In genomic region chr4:150385606-150386005, GRCh38 we compare ENCODE assay signal across 9 cellular contexts.
A peak's percentile ranks its signal among the peaks of the same experiment; 100 is the strongest.
DNase-seq lines count a peak whose midpoint lies in the region; ATAC-seq, FAIRE-seq and TF ChIP-seq lines count a peak whose summit lies in the region.
"Had no signal": no experiment of that assay in that cellular context is flagged by ENCODE, and none has a peak within 500 bp of the region (broad histone marks: within the 10 kb centered on the region; RNA-seq: fewer than 3 reads in every experiment).

No MANE protein-coding gene starts in this region.

- H3K9me3 ChIP-seq in cardiac muscle cell (ENCODE audit: low read depth) = no peaks in the 10 kb centered on the region
- peaks cover 0 to 6% (median 0%) of the 10 kb centered on the region in 11 donors for H3K9me3 ChIP-seq in heart right ventricle
- peaks cover 0 to 6% (median 0%) of the 10 kb centered on the region in 8 donors for H3K9me3 ChIP-seq in spleen

- WGBS in heart right ventricle, 2 donors = 34 to 41% methylated on average over 2 of the region's 2 CpGs
- WGBS in spleen, 5 donors = 49 to 62% (median 58%) methylated on average over 2 of the region's 2 CpGs

- DNase-seq in cardiac muscle cell (ENCODE audit: low read depth in 1 of 2, low spot score in 1 of 2) (peak; percentile 73 to 98), cardiac septum (ENCODE audit: low spot score) (no peak), T1000 (lab: John Stamatoyannopoulos, UW) (peak; percentile 53), heart right ventricle (peak in 1 of 2 donors; percentile 8), urothelium cell line (ENCODE audit: low spot score) (peak; percentile 2), C1 segment of cervical spinal cord (lab: John Stamatoyannopoulos, UW) (no peak), germinal center (ENCODE audit: low spot score) (no peak), spleen (no peak)

- H3K36me3 ChIP-seq in cardiac muscle cell (no peaks in the 10 kb centered on the region), heart right ventricle (no peaks in the 10 kb centered on the region), spleen (no peaks in the 10 kb centered on the region)

- TF ChIP-seq CTCF in cardiac muscle cell (IDR thresholded peaks at IDR 0.05; ENCODE audit: low read depth, low read length) = no peak
- TF ChIP-seq CTCF in heart right ventricle (IDR thresholded peaks at IDR 0.05) = no peak
- no peak for TF ChIP-seq CTCF in spleen (IDR thresholded peaks at IDR 0.05 in 8 of 11, conservative IDR thresholded peaks at IDR 0.05 in 3 of 11)

- intact Hi-C loops in cardiac septum (cut with DNase I) = no loop called here
- intact Hi-C loops in heart right ventricle (cut with DNase I) = no loop called here
- intact Hi-C loops in spleen (cut with DNase I; ENCODE audit: low total_unique reads) = no loop called here

- ATAC-seq in heart right ventricle = peak; percentile 21 to 92 (median 65)

- no peak for TF ChIP-seq POLR2A in spleen (IDR thresholded peaks at IDR 0.05)

- H3K27me3 ChIP-seq in cardiac muscle cell = peaks cover 25% of the 10 kb centered on the region
- no peaks in the 10 kb centered on the region for H3K27me3 ChIP-seq in heart right ventricle
- H3K27me3 ChIP-seq in spleen (replicated peaks in 1 of 7) = no peaks in the 10 kb centered on the region

- H3K4me3 ChIP-seq in cardiac muscle cell (no peak overlapping the region), heart right ventricle (no peak overlapping the region), spleen (no peak overlapping the region)
- H3K4me3 ChIP-seq: lung had no signal

- H3K27ac ChIP-seq in cardiac muscle cell (no peak overlapping the region), heart right ventricle (no peak overlapping the region), spleen (no peak overlapping the region)

- H3K4me1 ChIP-seq in cardiac muscle cell (ENCODE audit: low read depth) = peaks cover 7% of the 10 kb centered on the region
- peaks cover 0 to 12% (median 0%) of the 10 kb centered on the region in 9 donors for H3K4me1 ChIP-seq in heart right ventricle
- no peaks in the 10 kb centered on the region for H3K4me1 ChIP-seq in spleen

- no peak for FAIRE-seq in urothelium cell line (lab: Jason Lieb, UNC)

Comparison
In these comparisons a context has a peak if more than half of its experiments do, and no peak if none do; other contexts are left out.
1. DNase-seq: peak in cardiac muscle cell (2 of 2), T1000 (single experiment) and urothelium cell line (single experiment); none in cardiac septum (single experiment), C1 segment of cervical spinal cord (0 of 14), germinal center (single experiment) and spleen (single experiment).